17 cellular contexts compared by ENCODE assay signal in genomic region chr19:7883105-7883504, GRCh38. TPM values are rescaled to one million over a fixed set of nuclear protein-coding genes. Genes with fewer than 3 reads are reported as not detected.
A peak's percentile ranks its signal among the peaks of the same experiment; 100 is the strongest.
DNase-seq lines count a peak whose midpoint lies in the region; ATAC-seq and TF ChIP-seq lines count a peak whose summit lies in the region.
"Had no signal": no experiment of that assay in that cellular context is flagged by ENCODE, and none has a peak within 500 bp of the region (broad histone marks: within the 10 kb centered on the region; RNA-seq: fewer than 3 reads in every experiment).

No MANE protein-coding gene starts in this region.

- H3K9me3 ChIP-seq in right atrium auricular region, result no peaks in the 10 kb centered on the region
- H3K9me3 ChIP-seq in osteoblast (ENCODE audit: low read depth, low read length), result no peaks in the 10 kb centered on the region
- H3K9me3 ChIP-seq in SK-N-SH, result no peaks in the 10 kb centered on the region
- H3K9me3 ChIP-seq: A549, BE2C, Caco-2 had no signal

- H3K27ac ChIP-seq in right atrium auricular region, result no peak overlapping the region
- H3K27ac ChIP-seq in osteoblast (ENCODE audit: low read depth, low read length), result no peak overlapping the region
- no peak overlapping the region for H3K27ac ChIP-seq in SK-N-SH (ENCODE audit: low read depth in 2 of 2, low read length in 1 of 2)
- H3K27ac ChIP-seq: A549 had no signal

- no peak for ATAC-seq in Right ventricle myocardium inferior
- ATAC-seq: A549; CD8-positive, alpha-beta T cell; GM12878; HCT116 had no signal

- POLR2A ChIA-PET in SK-N-SH (lab: Yijun Ruan, JAX), result no interaction called here

- no peak overlapping the region for H3K9ac ChIP-seq in SK-N-SH

- H3K79me2 ChIP-seq in osteoblast (ENCODE audit: insufficient read depth, low read length) (no peaks in the 10 kb centered on the region), SK-N-SH (ENCODE audit: insufficient read depth) (no peaks in the 10 kb centered on the region)

- peak; percentile 4 for DNase-seq in Right ventricle myocardium inferior (ENCODE audit: missing footprints)
- no peak for DNase-seq in right atrium auricular region (ENCODE audit: low spot score)
- peak; percentile 17 for DNase-seq in HCEC 1CT
- DNase-seq in NCI-H510A treated with DMSO at 0.1 percent for 48 hours (lab: John Stamatoyannopoulos, UW), result peak; percentile 49
- peak; percentile 19 for DNase-seq in osteoblast (ENCODE audit: insufficient read length, low spot score, missing footprints)
- no peak for DNase-seq in NCI-H774 (lab: John Stamatoyannopoulos, UW)
- DNase-seq in SK-N-SH, result no peak
- DNase-seq: BE2C; Caco-2; CD8-positive, alpha-beta T cell had no signal

- no peak for TF ChIP-seq EP300 in SK-N-SH (IDR thresholded peaks at IDR 0.05; ENCODE audit: borderline replicate concordance in 1 of 2, low read depth in 1 of 2, low read length in 1 of 2)

- TF ChIP-seq CTCF in right atrium auricular region (IDR thresholded peaks at IDR 0.05) (no peak), osteoblast (IDR thresholded peaks at IDR 0.05; ENCODE audit: extremely low read depth, low read depth, low read length) (no peak), SK-N-SH (IDR thresholded peaks at IDR 0.05) (no peak)

- intact Hi-C loops in Right ventricle myocardium inferior (cut with DNase I), result no loop called here

- no peak for TF ChIP-seq RAD21 in SK-N-SH (IDR thresholded peaks at IDR 0.05; ENCODE audit: low read length)

- H2AFZ ChIP-seq in osteoblast (ENCODE audit: low read length) (no peak overlapping the region), SK-N-SH (ENCODE audit: low read depth) (no peak overlapping the region)

- CTCF ChIA-PET in SK-N-SH (lab: Yijun Ruan, JAX), result interaction anchor here (0.6 to 1.3 kb wide), 4 partner anchors 21 to 156 kb away, joined by 3 to 4 read pairs (median 3); partner anchors contain the start of gene MAP2K7

- H4K20me1 ChIP-seq in osteoblast (ENCODE audit: insufficient read depth, low read length), result no peaks in the 10 kb centered on the region
- H4K20me1 ChIP-seq in SK-N-SH (ENCODE audit: insufficient read depth), result no peaks in the 10 kb centered on the region

- H3K9me2 ChIP-seq in SK-N-SH, result no peaks in the 10 kb centered on the region

- 70% methylated on average over 4 of the region's 4 CpGs for WGBS in SK-N-SH (ENCODE audit: low lambda C conversion rate)

- H3K4me1 ChIP-seq in right atrium auricular region (peaks cover 0 to 2% of the 10 kb centered on the region in 2 donors), osteoblast (ENCODE audit: insufficient read depth, low read length) (no peaks in the 10 kb centered on the region), SK-N-SH (ENCODE audit: control insufficient read depth in 1 of 2, insufficient read depth in 2 of 2, low read depth in 1 of 2, low read length in 1 of 2) (no peaks in the 10 kb centered on the region)
- H3K4me1 ChIP-seq: A549, BE2C had no signal

- no peak overlapping the region for H3K4me2 ChIP-seq in osteoblast (ENCODE audit: insufficient read depth, low read length)
- H3K4me2 ChIP-seq in SK-N-SH, result no peak overlapping the region
- H3K4me2 ChIP-seq: A549 had no signal

- H3K36me3 ChIP-seq in right atrium auricular region, result no peaks in the 10 kb centered on the region
- no peaks in the 10 kb centered on the region for H3K36me3 ChIP-seq in osteoblast (ENCODE audit: insufficient read depth, low read length)
- no peaks in the 10 kb centered on the region for H3K36me3 ChIP-seq in SK-N-SH (replicated peaks in 1 of 2; ENCODE audit: control insufficient read depth in 1 of 2, insufficient read depth in 2 of 2, low read length in 1 of 2)
- H3K36me3 ChIP-seq: BE2C had no signal

- H3K4me3 ChIP-seq in right atrium auricular region (no peak overlapping the region), osteoblast (ENCODE audit: insufficient read depth, low read length) (no peak overlapping the region), SK-N-SH (ENCODE audit: low read depth in 2 of 2, low read length in 1 of 2) (no peak overlapping the region)
- H3K4me3 ChIP-seq: A549, GM12878 had no signal

- peaks cover 0 to 2% of the 10 kb centered on the region in 2 donors for H3K27me3 ChIP-seq in right atrium auricular region
- no peaks in the 10 kb centered on the region for H3K27me3 ChIP-seq in osteoblast (ENCODE audit: insufficient read depth, low read length)
- H3K27me3 ChIP-seq in SK-N-SH (ENCODE audit: insufficient read depth), result no peaks in the 10 kb centered on the region; the same call in 1 of the 2 replicates

- no peaks in the 10 kb centered on the region for H3F3A ChIP-seq in SK-N-SH (replicated peaks; ENCODE audit: insufficient read depth)

TF ChIP-seq in SK-N-SH, 30 proteins besides CTCF, POLR2A, EP300 and RAD21:
- TF ChIP-seq FOXM1 (IDR thresholded peaks at IDR 0.05; ENCODE audit: low read depth) (no peak), FOXJ3 (CRISPR knock-in tag; IDR thresholded peaks at IDR 0.05) (no peak), IRF3 (IDR thresholded peaks at IDR 0.05; ENCODE audit: low read depth, low read length) (no peak), FOSL2 (IDR thresholded peaks at IDR 0.05; ENCODE audit: borderline replicate concordance, low read depth) (no peak), YY1 (IDR thresholded peaks at IDR 0.05; ENCODE audit: low read depth) (no peak), NRF1 (IDR thresholded peaks at IDR 0.05; ENCODE audit: low read depth, low read length) (no peak), RXRA (IDR thresholded peaks at IDR 0.05; ENCODE audit: borderline replicate concordance, low read depth) (no peak)
TF ChIP-seq in SK-N-SH: peak in this region for 0.

RNA-seq across cellular contexts. Expression of gene LRRC8E, which starts 5.2 kb away (rescaled TPM):
- total RNA-seq in Right ventricle myocardium inferior (2.5 TPM), right atrium auricular region (1 to 10 TPM; 1.5 to 2.1 TPM), osteoblast (10.5 and 17.4 TPM in 2 replicates)
- 0.02 and 0.23 TPM in 2 replicates for polyA plus RNA-seq in SK-N-SH (2012; rRNA removed)
- polyA plus RNA-seq in SK-N-SH (2012; cell fraction: cytosol; rRNA removed), result 0.03 and 0.16 TPM in 2 replicates
- polyA plus RNA-seq in SK-N-SH (2012; cell fraction: nucleus; rRNA removed), result 0.08 and 0.15 TPM in 2 replicates
- total RNA-seq: CD8-positive, alpha-beta T cell; GM12878 had no signal
- polyA plus RNA-seq: CD14-positive monocyte had no signal

RNA-seq across cellular contexts. Expression of gene PRR36, which starts 8.9 kb away (rescaled TPM):
- total RNA-seq in Right ventricle myocardium inferior (not detected), right atrium auricular region (not detected), osteoblast (under 0.01 TPM in 1 of 2 replicates, not detected in the other)
- 0.10 and 0.18 TPM in 2 replicates for polyA plus RNA-seq in SK-N-SH (2012; rRNA removed)
- 0.23 and 0.29 TPM in 2 replicates for polyA plus RNA-seq in SK-N-SH (2012; cell fraction: cytosol; rRNA removed)
- 1.1 and 1.5 TPM in 2 replicates for polyA plus RNA-seq in SK-N-SH (2012; cell fraction: nucleus; rRNA removed)
- total RNA-seq: Daoy, GM12878, H4 had no signal
- polyA plus RNA-seq: AG04450, CD14-positive monocyte had no signal

RNA-seq across cellular contexts. Expression of gene MAP2K7, which starts 20.6 kb away (rescaled TPM):
- total RNA-seq in Right ventricle myocardium inferior (28.0 TPM), right atrium auricular region (10 to 100 TPM; 12.0 to 14.4 TPM), osteoblast (12.4 and 14.8 TPM in 2 replicates)
- polyA plus RNA-seq in SK-N-SH (2012; rRNA removed), result 13.0 and 13.6 TPM in 2 replicates
- 6.2 and 9.7 TPM in 2 replicates for polyA plus RNA-seq in SK-N-SH (2012; cell fraction: cytosol; rRNA removed)
- 49.6 and 65.3 TPM in 2 replicates for polyA plus RNA-seq in SK-N-SH (2012; cell fraction: nucleus; rRNA removed)

RNA-seq across cellular contexts. Expression of gene TGFBR3L, which starts 31.5 kb away (rescaled TPM):
- total RNA-seq in Right ventricle myocardium inferior (7.2 TPM), right atrium auricular region (10 to 100 TPM; 22.1 to 26.7 TPM), osteoblast (under 0.01 TPM in 1 of 2 replicates, not detected in the other)
- polyA plus RNA-seq in SK-N-SH (2012; rRNA removed), result 0.78 and 0.87 TPM in 2 replicates
- polyA plus RNA-seq in SK-N-SH (2012; cell fraction: cytosol; rRNA removed), result 0.71 and 0.79 TPM in 2 replicates
- 2.3 and 5.0 TPM in 2 replicates for polyA plus RNA-seq in SK-N-SH (2012; cell fraction: nucleus; rRNA removed)
- total RNA-seq: H4 had no signal
- polyA plus RNA-seq: AG04450, CD14-positive monocyte had no signal

RNA-seq across cellular contexts. Expression of gene SNAPC2, which starts 37.0 kb away (rescaled TPM):
- 10.3 TPM for total RNA-seq in Right ventricle myocardium inferior
- total RNA-seq in right atrium auricular region, result 10 to 100 TPM; 14.1 to 16.5 TPM
- 16.8 and 18.5 TPM in 2 replicates for total RNA-seq in osteoblast
- polyA plus RNA-seq in SK-N-SH (2012; rRNA removed), result 29.7 and 38.7 TPM in 2 replicates
- polyA plus RNA-seq in SK-N-SH (2012; cell fraction: cytosol; rRNA removed), result 15.2 and 23.9 TPM in 2 replicates
- 26.0 and 28.6 TPM in 2 replicates for polyA plus RNA-seq in SK-N-SH (2012; cell fraction: nucleus; rRNA removed)

Comparison
In these comparisons a context has a peak if more than half of its experiments do, and no peak if none do; other contexts are left out.
1. DNase-seq: peak in Right ventricle myocardium inferior (single experiment), HCEC 1CT (single experiment), NCI-H510A treated with DMSO at 0.1 percent for 48 hours (single experiment) and osteoblast (single experiment); none in right atrium auricular region (single experiment), NCI-H774 (single experiment) and SK-N-SH (single experiment).